8 cellular contexts compared by ENCODE assay signal in genomic region chr20:2470051-2470431, GRCh38. TPM values are rescaled to one million over a fixed set of nuclear protein-coding genes. Genes with fewer than 3 reads are reported as not detected.
DNase-seq lines count a peak whose midpoint lies in the region; ATAC-seq and TF ChIP-seq lines count a peak whose summit lies in the region.

No MANE protein-coding gene starts in this region.

- H3K4me1 Mint-ChIP-seq in natural killer cell, result peaks cover 43 to 50% of the 10 kb centered on the region in 2 donors

- intact Hi-C loops in Right ventricle myocardium inferior (cut with DNase I) (loop anchor here (2.0 to 10.0 kb wide), 3 partner anchors 39 to 365 kb away; partner anchors contain the start of genes STK35 and ZNF343), cardiac septum (cut with DNase I) (loop anchor here (5.0 kb wide), 2 partner anchors 52 to 192 kb away; partner anchors contain the start of gene IDH3B), natural killer cell (cut with micrococcal nuclease) (loop anchor here (1.0 to 10.0 kb wide), 2 partner anchors 39 to 1355 kb away; partner anchors contain the start of gene PSMF1)

- peaks cover 10% of the 10 kb centered on the region for H3K36me3 Mint-ChIP-seq in natural killer cell

- peak overlapping the region; percentile 100 for H3K4me3 Mint-ChIP-seq in natural killer cell

- DNase-seq in Right ventricle myocardium inferior (ENCODE audit: missing footprints) (no peak), cardiac septum (ENCODE audit: low spot score) (no peak), NOMO-1 treated with DMSO at 0.1 percent for 48 hours (lab: John Stamatoyannopoulos, UW; ENCODE audit: unreplicated experiment) (peak; percentile 63), activated T-cell treated with anti-CD3 and anti-CD28 coated beads for 24 hours (ENCODE audit: low read depth) (peak; percentile 52), natural killer cell (peak; percentile 53)
- DNase-seq in stimulated activated naive CD4-positive, alpha-beta T cell treated with Interleukin-2 at 50 U/mL for 16 hours (lab: John Stamatoyannopoulos, UW), result peak; percentile 52

- TF ChIP-seq CTCF in natural killer cell (IDR thresholded peaks at IDR 0.05), result no peak

- H3K9me3 Mint-ChIP-seq in natural killer cell, result no peaks in the 10 kb centered on the region

- ATAC-seq in Right ventricle myocardium inferior, result peak; percentile 30
- ATAC-seq in HG03280 (IDR thresholded peaks at IDR 0.05; ENCODE audit: unreplicated experiment), result peak; percentile 31
- peak; percentile 55 for ATAC-seq in esophagus mucosa
- peak; percentile 49 to 68 (median 56) for ATAC-seq in natural killer cell

- no peaks in the 10 kb centered on the region for H3K27me3 Mint-ChIP-seq in natural killer cell (ENCODE audit: low read depth in 2 of 2)

- H3K27ac Mint-ChIP-seq in natural killer cell, result peak overlapping the region; percentile 99 to 100

RNA-seq across cellular contexts. Expression of gene SNRPB, which starts 0.5 kb away (rescaled TPM):
- 55.7 TPM for total RNA-seq in Right ventricle myocardium inferior
- 53.0 TPM for total RNA-seq in cardiac septum
- total RNA-seq in esophagus mucosa, result 177 TPM
- total RNA-seq in natural killer cell, result 100 to 1,000 TPM; 160 to 174 (median 162) TPM

RNA-seq across cellular contexts. Expression of gene ZNF343, which starts 38.7 kb away (rescaled TPM):
- total RNA-seq in Right ventricle myocardium inferior (5.8 TPM), cardiac septum (8.5 TPM), esophagus mucosa (7.6 TPM), natural killer cell (10 to 100 TPM in 1 of 3 donors, 1 to 10 TPM in 2; 8.1 to 12.3 (median 8.6) TPM)

Comparison
In these comparisons a context has a peak if more than half of its experiments do, and no peak if none do; other contexts are left out.
1. DNase-seq: peak in NOMO-1 treated with DMSO at 0.1 percent for 48 hours (single experiment), activated T-cell treated with anti-CD3 and anti-CD28 coated beads for 24 hours (single experiment), natural killer cell (single experiment) and stimulated activated naive CD4-positive, alpha-beta T cell treated with Interleukin-2 at 50 U/mL for 16 hours (single experiment); none in Right ventricle myocardium inferior (single experiment) and cardiac septum (single experiment).
2. Peak in every context shown above with its lines, with median percentiles within 50 percentile points of each other: ATAC-seq.